In genomic region chr9:130424781-130425310, GRCh38 we compare ENCODE assay signal across 2 cellular contexts.
TF ChIP-seq lines count a peak whose summit lies in the region.

No MANE protein-coding gene starts in this region.

TF ChIP-seq in HEK293, 187 proteins besides CTCF, POLR2A, EP300 and RAD21:
- TF ChIP-seq TSHZ1 (tag by site-specific recombination; IDR thresholded peaks at IDR 0.05; ENCODE audit: borderline replicate concordance) (no peak), GLIS2 (tag by site-specific recombination; IDR thresholded peaks at IDR 0.05) (0 out of 2 replicates have a peak, but pooled peaks have one; percentile 30)

TF ChIP-seq in H1, 55 proteins besides CTCF, POLR2A, EP300 and RAD21:
- TF ChIP-seq SIRT6 (IDR thresholded peaks at IDR 0.05; ENCODE audit: low read length) (no peak), CHD7 (IDR thresholded peaks at IDR 0.05; ENCODE audit: insufficient replicate concordance, low read length) (no peak)
